Comparison of ENCODE assay signal across 21 cellular contexts in genomic region chr3:74066456-74066855, GRCh38.
"Had no signal": no experiment of that assay in that cellular context is flagged by ENCODE, and none has a peak within 500 bp of the region (broad histone marks: within the 10 kb centered on the region; RNA-seq: fewer than 3 reads in every experiment).

No MANE protein-coding gene starts in this region.

- H3K27me3 ChIP-seq: esophagus squamous epithelium, gastroesophageal sphincter, sigmoid colon, vagina had no signal

- H3K27me3 Mint-ChIP-seq: activated CD4-positive, alpha-beta memory T cell treated with anti-CD3 and anti-CD28 coated beads for 36 hours; activated naive CD8-positive, alpha-beta T cell treated with anti-CD3 and anti-CD28 coated beads, Interleukin-2, amount 50 U/mL, for 24 hours; naive B cell; stimulated activated naive B cell treated with anti-CD40 and anti-IgM and Interleukin-4, amounts not matched to agents 10 μg/mL and 1 μg/mL and 100 μg/mL, for 72 hours; type B pancreatic cell had no signal

- H3K27ac ChIP-seq: coronary artery, esophagus squamous epithelium, gastroesophageal sphincter, lower lobe of right lung, sigmoid colon, vagina had no signal

- H3K4me1 Mint-ChIP-seq: activated naive CD8-positive, alpha-beta T cell treated with anti-CD3 and anti-CD28 coated beads, Interleukin-2, amount 50 U/mL, for 24 hours; naive B cell; stimulated activated naive B cell treated with anti-CD40 and anti-IgM and Interleukin-4, amounts not matched to agents 10 μg/mL and 1 μg/mL and 100 μg/mL, for 72 hours had no signal

- H3K36me3 Mint-ChIP-seq: activated CD4-positive, alpha-beta memory T cell treated with anti-CD3 and anti-CD28 coated beads for 36 hours; naive B cell; stimulated activated naive B cell treated with anti-CD40 and anti-IgM and Interleukin-4, amounts not matched to agents 10 μg/mL and 1 μg/mL and 100 μg/mL, for 72 hours; type B pancreatic cell had no signal

- DNase-seq: activated CD4-positive, alpha-beta memory T cell treated with anti-CD3 and anti-CD28 coated beads for 36 hours; activated CD4-positive, alpha-beta T cell treated with anti-CD3 and anti-CD28 coated beads for 48 hours; activated effector memory CD4-positive, alpha-beta T cell treated with Interleukin-2 at 50 U/mL for 16 hours; activated naive CD4-positive, alpha-beta T cell treated with anti-CD3 and anti-CD28 coated beads, Interleukin-2, amount 50 U/mL, for 16 hours; activated naive CD8-positive, alpha-beta T cell treated with anti-CD3 and anti-CD28 coated beads, Interleukin-2, amount 50 U/mL, for 24 hours; activated T-cell treated with anti-CD3 and anti-CD28 coated beads, Interleukin-2, amount 50 U/mL, for 48 hours; cerebellar nuclear complex; esophagus squamous epithelium; hypothalamus; left colon; lower lobe of right lung; naive B cell; posterior cingulate gyrus; sigmoid colon; stimulated activated CD4-positive, alpha-beta T cell treated with anti-CD3 and anti-CD28 coated beads, Interleukin-2, amount 100 ng/mL, for 48 hours; stimulated activated CD8-positive, alpha-beta memory T cell treated with anti-CD3 and anti-CD28 coated beads, Interleukin-4, amount 100 ng/mL, for 48 hours; stimulated activated naive B cell treated with anti-CD40 and anti-IgM and Interleukin-4, amounts not matched to agents 10 μg/mL and 1 μg/mL and 100 μg/mL, for 72 hours had no signal

- H3K27ac Mint-ChIP-seq: activated CD4-positive, alpha-beta memory T cell treated with anti-CD3 and anti-CD28 coated beads for 36 hours; activated naive CD8-positive, alpha-beta T cell treated with anti-CD3 and anti-CD28 coated beads, Interleukin-2, amount 50 U/mL, for 24 hours; naive B cell; stimulated activated naive B cell treated with anti-CD40 and anti-IgM and Interleukin-4, amounts not matched to agents 10 μg/mL and 1 μg/mL and 100 μg/mL, for 72 hours; type B pancreatic cell had no signal

- H3K36me3 ChIP-seq: esophagus squamous epithelium, gastroesophageal sphincter, lower lobe of right lung, sigmoid colon, vagina had no signal

- H3K4me3 Mint-ChIP-seq: activated CD4-positive, alpha-beta memory T cell treated with anti-CD3 and anti-CD28 coated beads for 36 hours; activated naive CD8-positive, alpha-beta T cell treated with anti-CD3 and anti-CD28 coated beads, Interleukin-2, amount 50 U/mL, for 24 hours; naive B cell; stimulated activated naive B cell treated with anti-CD40 and anti-IgM and Interleukin-4, amounts not matched to agents 10 μg/mL and 1 μg/mL and 100 μg/mL, for 72 hours; type B pancreatic cell had no signal

- H3K9me3 ChIP-seq: esophagus squamous epithelium, gastroesophageal sphincter, lower lobe of right lung, sigmoid colon, vagina had no signal

- ATAC-seq: activated naive CD8-positive, alpha-beta T cell treated with anti-CD3 and anti-CD28 coated beads, Interleukin-2, amount 50 U/mL, for 24 hours; gastroesophageal sphincter; left colon; lower lobe of right lung; stimulated activated naive B cell treated with anti-CD40 and anti-IgM and Interleukin-4, amounts not matched to agents 10 μg/mL and 1 μg/mL and 100 μg/mL, for 72 hours had no signal

- H3K4me1 ChIP-seq: esophagus squamous epithelium, lower lobe of right lung, sigmoid colon, vagina had no signal

- H3K4me3 ChIP-seq: coronary artery, esophagus squamous epithelium, gastroesophageal sphincter, lower lobe of right lung, sigmoid colon, vagina had no signal

- H3K9me3 Mint-ChIP-seq: type B pancreatic cell had no signal
